8 cellular contexts compared by ENCODE assay signal in genomic region chr11:75351541-75352416, GRCh38. TPM values are rescaled to one million over a fixed set of nuclear protein-coding genes. Genes with fewer than 3 reads are reported as not detected.
DNase-seq lines count a peak whose midpoint lies in the region; ATAC-seq, FAIRE-seq and TF ChIP-seq lines count a peak whose summit lies in the region.

ARRB1 (minus strand) TSS chr11:75351661; CDS start chr11:75351607, 54 bp downstream.

- H3K4me2 ChIP-seq in endothelial cell of umbilical vein (ENCODE audit: insufficient read depth, low read length), result peak within 1 kb of the TSS; percentile 55

- ATAC-seq in mucosa of descending colon (peak; percentile 84), GM18519 (IDR thresholded peaks at IDR 0.05; ENCODE audit: low FRiP score, unreplicated experiment) (no peak)

- TF ChIP-seq CTCF in endothelial cell of umbilical vein (IDR thresholded peaks at IDR 0.05; ENCODE audit: extremely low read depth in 1 of 2, insufficient read depth in 1 of 2, low read depth in 1 of 2, low read length in 2 of 2) (no peak), mucosa of descending colon (IDR thresholded peaks at IDR 0.05) (peak; percentile 7)

- peak within 1 kb of the TSS in 2 of 3 experiments; percentile 33 to 85 for H3K4me3 ChIP-seq in endothelial cell of umbilical vein (replicated peaks in 1 of 3; ENCODE audit: insufficient read depth in 1 of 3, low read depth in 1 of 3, low read length in 3 of 3)
- peak within 1 kb of the TSS; percentile 68 for H3K4me3 ChIP-seq in mucosa of descending colon

- peak; percentile 16 for FAIRE-seq in GM12891 (lab: Jason Lieb, UNC)
- FAIRE-seq in endothelial cell of umbilical vein (lab: Jason Lieb, UNC), result peak; percentile 15

- no peaks in the 10 kb centered on the region for H3K9me1 ChIP-seq in endothelial cell of umbilical vein (replicated peaks; ENCODE audit: control insufficient read depth, extremely low read depth, insufficient read depth, low read length)

- peak within 1 kb of the TSS; percentile 76 for H2AFZ ChIP-seq in endothelial cell of umbilical vein (ENCODE audit: low read depth, low read length)

- peaks cover 45% of the 10 kb centered on the region for H3K4me1 ChIP-seq in endothelial cell of umbilical vein (ENCODE audit: control insufficient read depth, extremely low read depth, insufficient read depth, low read length)
- H3K4me1 ChIP-seq in mucosa of descending colon (ENCODE audit: low read depth), result peaks cover 39% of the 10 kb centered on the region

- H3K9me3 ChIP-seq in endothelial cell of umbilical vein (replicated peaks; ENCODE audit: control insufficient read depth, insufficient read depth, low read length) (no peaks in the 10 kb centered on the region), mucosa of descending colon (no peaks in the 10 kb centered on the region)

- H3K9ac ChIP-seq in endothelial cell of umbilical vein (replicated peaks; ENCODE audit: extremely low read depth, insufficient read depth, low read length), result peak within 1 kb of the TSS; percentile 19

- no peak for DNase-seq in GM12891 (ENCODE audit: insufficient read length, low spot score)
- DNase-seq in NCI-H226, result peak; percentile 33
- DNase-seq in activated CD8-positive, alpha-beta memory T cell treated with anti-CD3 and anti-CD28 coated beads, Interleukin-2, amount 50 U/mL, for 48 hours, result peak; percentile 73
- DNase-seq in endothelial cell of umbilical vein (ENCODE audit: low read depth, low spot score), result no peak
- peak; percentile 82 to 89 (median 85) for DNase-seq in mucosa of descending colon
- peak; percentile 43 to 78 (median 54) for DNase-seq in stimulated activated naive CD4-positive, alpha-beta T cell (lab: John Stamatoyannopoulos, UW)
- DNase-seq in NCI-H187 treated with DMSO at 0.1 percent for 48 hours (lab: John Stamatoyannopoulos, UW), result no peak

- BruUV-seq in endothelial cell of umbilical vein (replicated peaks; lab: Mats Ljungman, UMichigan), result no TSS peak

- CTCF ChIA-PET in endothelial cell of umbilical vein (lab: Charles Lee), result interaction anchor here (0.6 to 5.5 kb wide), 18 partner anchors 10 to 72 kb away, joined by 3 to 28 read pairs (median 4); no protein-coding TSS in a partner anchor

- intact Hi-C loops in endothelial cell of umbilical vein (cut with micrococcal nuclease), result loop anchor here (1.0 kb wide), 1 partner anchor 33 kb away; no protein-coding TSS in a partner anchor
- intact Hi-C loops in mucosa of descending colon (cut with DNase I, micrococcal nuclease), result no loop called here

- H3K27ac ChIP-seq in endothelial cell of umbilical vein (ENCODE audit: insufficient read depth, low read depth, low read length), result peak within 1 kb of the TSS; percentile 80

- dilution Hi-C loops in endothelial cell of umbilical vein (cut with MboI; ENCODE audit: extremely low pct_ligation_motif_present, low sequenced_read_pairs), result no loop called here

- POLR2A ChIA-PET in endothelial cell of umbilical vein (lab: Charles Lee), result no interaction called here

- no peaks in the 10 kb centered on the region for H4K20me1 ChIP-seq in endothelial cell of umbilical vein (replicated peaks; ENCODE audit: control insufficient read depth, extremely low read depth, insufficient read depth, low read length)

- H3K27me3 ChIP-seq in endothelial cell of umbilical vein (ENCODE audit: control insufficient read depth in 2 of 2, insufficient read depth in 2 of 2, low read length in 2 of 2), result no peaks in the 10 kb centered on the region

- TF ChIP-seq POLR2A in GM12891 (IDR thresholded peaks at IDR 0.05; ENCODE audit: low read depth, low read length), result no peak
- TF ChIP-seq POLR2A in endothelial cell of umbilical vein (IDR thresholded peaks at IDR 0.05; ENCODE audit: low read depth, low read length), result peak; percentile 20

- no peaks in the 10 kb centered on the region for H3K36me3 ChIP-seq in endothelial cell of umbilical vein (ENCODE audit: control insufficient read depth in 2 of 2, extremely low read depth in 1 of 2, insufficient read depth in 2 of 2, low read length in 2 of 2)
- no peaks in the 10 kb centered on the region for H3K36me3 ChIP-seq in mucosa of descending colon (ENCODE audit: low read depth)

- peaks cover 13% of the 10 kb centered on the region for H3K79me2 ChIP-seq in endothelial cell of umbilical vein (ENCODE audit: control insufficient read depth, insufficient read depth, low read length)

TF ChIP-seq in GM12891, 5 proteins besides CTCF, POLR2A, EP300 and RAD21:
- TF ChIP-seq PAX5 (IDR thresholded peaks at IDR 0.05; ENCODE audit: insufficient read depth, low read length, severe bottlenecking), result no peak
- no peak for TF ChIP-seq POLR2AphosphoS5 (IDR thresholded peaks at IDR 0.05; ENCODE audit: low read depth, low read length)
- TF ChIP-seq SPI1 (IDR thresholded peaks at IDR 0.05; ENCODE audit: low read depth, low read length), result no peak
- no peak for TF ChIP-seq TAF1 (IDR thresholded peaks at IDR 0.05; ENCODE audit: low read depth, low read length)
- no peak for TF ChIP-seq POU2F2 (IDR thresholded peaks at IDR 0.05; ENCODE audit: low read depth, low read length)
TF ChIP-seq in GM12891: peak in this region for 0.

TF ChIP-seq in endothelial cell of umbilical vein, 7 proteins besides CTCF, POLR2A, EP300 and RAD21:
- TF ChIP-seq MYC (IDR thresholded peaks at IDR 0.05; ENCODE audit: low read depth, low read length) (no peak), GATA2 (IDR thresholded peaks at IDR 0.05; ENCODE audit: insufficient read depth, insufficient read length, low read depth, low read length) (no peak), POLR2AphosphoS5 (IDR thresholded peaks at IDR 0.05; ENCODE audit: insufficient read depth, low read depth, low read length) (no peak), FOS (IDR thresholded peaks at IDR 0.05; ENCODE audit: borderline replicate concordance, insufficient read depth, low read length) (no peak), MAX (IDR thresholded peaks at IDR 0.05; ENCODE audit: insufficient read depth, insufficient read length) (no peak), EZH2 (IDR thresholded peaks at IDR 0.05; ENCODE audit: borderline replicate concordance, low read depth, low read length, severe bottlenecking) (no peak), JUN (IDR thresholded peaks at IDR 0.05; ENCODE audit: borderline replicate concordance, insufficient read depth, insufficient read length, low read depth) (no peak)

RNA-seq across cellular contexts. Expression of gene ARRB1, which starts in this region (rescaled TPM):
- polyA plus RNA-seq in GM12891 (2012; ENCODE audit: low read depth, missing spikeins), result 1.6 TPM
- total RNA-seq in endothelial cell of umbilical vein (63.9 and 83.7 TPM in 2 replicates), mucosa of descending colon (100 to 1,000 TPM in 2 of 3 donors, 10 to 100 TPM in 1; 76.7 to 128 (median 121) TPM)
- 76.6 and 92.6 TPM in 2 replicates for polyA plus RNA-seq in endothelial cell of umbilical vein
- 95.5 and 102 TPM in 2 replicates for polyA plus RNA-seq in endothelial cell of umbilical vein (2011; cell fraction: cytosol; rRNA removed)
- 93.4 and 108 TPM in 2 replicates for polyA plus RNA-seq in endothelial cell of umbilical vein (2011; cell fraction: nucleus; rRNA removed)
- 41.0 and 44.6 TPM in 2 replicates for polyA plus RNA-seq in endothelial cell of umbilical vein (2012)
- polyA minus RNA-seq in endothelial cell of umbilical vein, result 284 and 350 TPM in 2 replicates
- 16.3 TPM for polyA minus RNA-seq in endothelial cell of umbilical vein (2011; cell fraction: cytosol; rRNA and poly(A)+ RNA removed)
- 109 and 112 TPM in 2 replicates for polyA minus RNA-seq in endothelial cell of umbilical vein (2011; cell fraction: nucleus; rRNA and poly(A)+ RNA removed)

Comparison
In these comparisons a context has a peak if more than half of its experiments do, and no peak if none do; other contexts are left out.
1. DNase-seq: peak in NCI-H226 (single experiment), activated CD8-positive, alpha-beta memory T cell treated with anti-CD3 and anti-CD28 coated beads, Interleukin-2, amount 50 U/mL, for 48 hours (single experiment), mucosa of descending colon (3 of 3) and stimulated activated naive CD4-positive, alpha-beta T cell (6 of 6); none in GM12891 (single experiment), endothelial cell of umbilical vein (single experiment) and NCI-H187 treated with DMSO at 0.1 percent for 48 hours (single experiment).